Comparison of ENCODE assay signal across 16 cellular contexts in the genomic region with DNA sequence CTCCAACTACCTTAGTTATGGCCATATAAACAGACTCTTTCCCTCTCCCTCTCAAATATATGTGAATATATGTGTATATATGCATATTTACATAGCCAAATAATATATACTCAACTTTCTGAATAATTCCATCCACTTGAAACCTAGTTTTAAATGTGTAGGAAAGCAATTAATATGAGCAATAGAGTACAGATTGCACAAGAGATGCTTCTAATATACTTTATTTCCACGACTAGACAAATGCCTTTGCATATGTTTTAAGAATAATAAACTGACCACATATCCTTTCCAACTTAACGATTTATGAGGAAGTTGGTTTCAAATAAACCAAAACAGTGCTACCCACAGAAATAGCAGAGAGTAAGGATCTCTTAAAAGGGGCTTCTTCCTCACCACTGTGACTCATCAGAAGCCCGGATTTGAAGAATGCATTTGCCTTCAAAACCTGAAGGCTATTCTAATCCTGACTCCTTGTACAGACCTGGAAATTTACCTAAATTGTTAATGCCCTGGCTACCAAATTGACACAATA.
DNase-seq lines count a peak whose midpoint lies in the region; ATAC-seq and TF ChIP-seq lines count a peak whose summit lies in the region.
"Had no signal": no experiment of that assay in that cellular context is flagged by ENCODE, and none has a peak within 500 bp of the region (broad histone marks: within the 10 kb centered on the region; RNA-seq: fewer than 3 reads in every experiment).

No MANE protein-coding gene starts in this region.

- TF ChIP-seq CTCF in fibroblast of pulmonary artery (IDR thresholded peaks at IDR 0.05; ENCODE audit: low read length, missing control alignments) (no peak), natural killer cell (IDR thresholded peaks at IDR 0.05) (no peak)

- H3K4me3 Mint-ChIP-seq in natural killer cell, result no peak overlapping the region
- H3K4me3 Mint-ChIP-seq: activated naive CD8-positive, alpha-beta T cell had no signal

- no peaks in the 10 kb centered on the region for H3K4me1 Mint-ChIP-seq in natural killer cell

- no peak for ATAC-seq in natural killer cell
- ATAC-seq in HG02885 (IDR thresholded peaks at IDR 0.05; ENCODE audit: poor library complexity, unreplicated experiment), result no peak
- no peak for ATAC-seq in HG02588 (IDR thresholded peaks at IDR 0.05; ENCODE audit: unreplicated experiment)
- ATAC-seq: foreskin keratinocyte had no signal

- H3K27ac Mint-ChIP-seq in natural killer cell, result no peak overlapping the region
- H3K27ac Mint-ChIP-seq: activated naive CD8-positive, alpha-beta T cell had no signal

- intact Hi-C loops in natural killer cell (cut with micrococcal nuclease), result no loop called here

- DNase-seq in AML-193 (lab: John Stamatoyannopoulos, UW) (peak; percentile 53 to 75), HT1080 (ENCODE audit: low read depth) (peak; percentile 75), SIG-M5 treated with dmso at 0.1 percent for 504 hours (lab: John Stamatoyannopoulos, UW; ENCODE audit: unreplicated experiment) (peak; percentile 92), fibroblast of pulmonary artery (ENCODE audit: low read depth) (peak; percentile 29), natural killer cell (no peak)
- DNase-seq in activated effector memory CD4-positive, alpha-beta T cell treated with Interleukin-2 at 50 U/mL for 16 hours, result no peak
- DNase-seq: foreskin keratinocyte; islet precursor cell; NCI-H2081 treated with DMSO at 0.1 percent for 48 hours; stimulated activated CD4-positive, alpha-beta T cell treated with anti-CD3 and anti-CD28 coated beads, Interleukin-4, amount 100 ng/mL, for 4 hours; stimulated activated naive CD4-positive, alpha-beta T cell treated with Interleukin-2 at 50 U/mL for 16 hours had no signal

- H3K27me3 Mint-ChIP-seq in natural killer cell (ENCODE audit: low read depth in 2 of 2), result no peaks in the 10 kb centered on the region

- no peak overlapping the region for H3K4me3 ChIP-seq in fibroblast of pulmonary artery (replicated peaks; ENCODE audit: low read depth, low read length)
- H3K4me3 ChIP-seq: PC-9, prostate gland had no signal

- H3K9me3 Mint-ChIP-seq in natural killer cell, result peaks cover 4 to 8% of the 10 kb centered on the region in 2 donors

- no peaks in the 10 kb centered on the region for H3K36me3 Mint-ChIP-seq in natural killer cell
- H3K36me3 Mint-ChIP-seq: activated naive CD8-positive, alpha-beta T cell had no signal

Comparison
In these comparisons a context has a peak if more than half of its experiments do, and no peak if none do; other contexts are left out.
1. DNase-seq: peak in AML-193 (2 of 2), HT1080 (single experiment), SIG-M5 treated with dmso at 0.1 percent for 504 hours (single experiment) and fibroblast of pulmonary artery (single experiment); none in natural killer cell (single experiment) and activated effector memory CD4-positive, alpha-beta T cell treated with Interleukin-2 at 50 U/mL for 16 hours (single experiment).